ENCODE assay signal across 17 cellular contexts in the genomic region with DNA sequence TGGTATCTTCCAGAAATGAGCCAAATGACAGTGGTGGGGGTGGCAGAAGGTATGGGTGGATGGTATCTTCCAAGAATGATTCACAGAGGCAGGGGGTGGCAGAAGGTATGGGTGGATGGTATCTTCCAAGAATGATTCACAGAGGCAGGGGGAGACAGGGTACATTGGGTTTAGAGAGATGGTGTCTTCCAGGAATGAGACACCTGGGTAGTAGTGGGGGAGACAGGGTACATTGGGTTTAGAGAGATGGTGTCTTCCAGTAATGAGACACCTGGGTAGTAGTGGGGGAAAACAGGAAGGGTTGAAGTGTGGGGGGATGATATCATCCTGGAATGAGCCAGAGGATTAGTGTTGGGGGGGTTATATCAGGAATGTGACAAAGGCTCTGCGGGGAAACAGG.
DNase-seq lines count a peak whose midpoint lies in the region; ATAC-seq, FAIRE-seq and TF ChIP-seq lines count a peak whose summit lies in the region.
"Had no signal": no experiment of that assay in that cellular context is flagged by ENCODE, and none has a peak within 500 bp of the region (broad histone marks: within the 10 kb centered on the region; RNA-seq: fewer than 3 reads in every experiment).

No MANE protein-coding gene starts in this region.

- ATAC-seq in activated CD4-positive, alpha-beta T cell treated with anti-CD3 and anti-CD28 coated beads for 36 hours: peak; percentile 30
- ATAC-seq: GM23338 had no signal

- no peak for TF ChIP-seq POLR2A in erythroblast (IDR thresholded peaks at IDR 0.05; ENCODE audit: low read length)

- H3K27me3 ChIP-seq in astrocyte (ENCODE audit: insufficient read depth, low read length) (no peaks in the 10 kb centered on the region), keratinocyte (ENCODE audit: control insufficient read depth, extremely low read depth, insufficient read depth, low read length) (no peaks in the 10 kb centered on the region), smooth muscle cell (ENCODE audit: low read depth) (no peaks in the 10 kb centered on the region)

- intact Hi-C loops in activated CD4-positive, alpha-beta T cell treated with anti-CD3 and anti-CD28 coated beads for 36 hours (cut with DNase I, micrococcal nuclease): no loop called here

- dilution Hi-C loops in keratinocyte (cut with MboI; ENCODE audit: extremely low pct_ligation_motif_present, low sequenced_read_pairs): no loop called here

- H3K79me2 ChIP-seq in astrocyte (ENCODE audit: insufficient read depth, low read length) (no peaks in the 10 kb centered on the region), keratinocyte (ENCODE audit: control insufficient read depth, insufficient read depth, low read length) (no peaks in the 10 kb centered on the region), smooth muscle cell (ENCODE audit: low read depth) (no peaks in the 10 kb centered on the region)

- no peak overlapping the region for H3K27ac Mint-ChIP-seq in activated CD4-positive, alpha-beta T cell treated with anti-CD3 and anti-CD28 coated beads for 36 hours
- no peak overlapping the region for H3K27ac Mint-ChIP-seq in astrocyte (ENCODE audit: unreplicated experiment)
- H3K27ac Mint-ChIP-seq: CD8-positive, alpha-beta memory T cell; GM23338 had no signal

- TF ChIP-seq CTCF in astrocyte (IDR thresholded peaks at IDR 0.05; ENCODE audit: insufficient read depth, low read depth, low read length): no peak
- TF ChIP-seq CTCF in keratinocyte (optimal IDR thresholded peaks at IDR 0.05 in 1 of 3, IDR thresholded peaks at IDR 0.05 in 1 of 3, conservative IDR thresholded peaks at IDR 0.05 in 1 of 3; ENCODE audit: extremely low read depth in 1 of 3, insufficient read depth in 2 of 3, low read length in 3 of 3): no peak
- TF ChIP-seq CTCF in smooth muscle cell (IDR thresholded peaks at IDR 0.05; ENCODE audit: borderline replicate concordance, insufficient read depth, poor library complexity, severe bottlenecking): no peak

- CTCF ChIA-PET in activated CD4-positive, alpha-beta T cell treated with anti-CD3 and anti-CD28 coated beads for 36 hours (lab: Charles Lee): no interaction called here

- FAIRE-seq in astrocyte (lab: Jason Lieb, UNC) (peak; percentile 80), keratinocyte (lab: Jason Lieb, UNC) (peak; percentile 76)
- FAIRE-seq: GM12892 had no signal

- no peaks in the 10 kb centered on the region for H3K9me3 ChIP-seq in astrocyte (ENCODE audit: insufficient read depth, low read depth, low read length)
- H3K9me3 ChIP-seq in keratinocyte (ENCODE audit: control insufficient read depth, low read depth, low read length): peaks cover 2% of the 10 kb centered on the region
- H3K9me3 ChIP-seq in smooth muscle cell (replicated peaks; ENCODE audit: low read depth): no peaks in the 10 kb centered on the region
- H3K9me3 ChIP-seq: Caco-2 had no signal

- H3K9me3 Mint-ChIP-seq in activated CD4-positive, alpha-beta T cell treated with anti-CD3 and anti-CD28 coated beads for 36 hours (ENCODE audit: low read depth): no peaks in the 10 kb centered on the region
- H3K9me3 Mint-ChIP-seq in astrocyte (ENCODE audit: unreplicated experiment): no peaks in the 10 kb centered on the region

- H3K36me3 ChIP-seq in astrocyte (ENCODE audit: insufficient read depth, low read length) (no peaks in the 10 kb centered on the region), keratinocyte (ENCODE audit: control insufficient read depth in 2 of 2, extremely low read depth in 1 of 2, insufficient read depth in 2 of 2, low read length in 2 of 2) (no peaks in the 10 kb centered on the region), smooth muscle cell (ENCODE audit: low read depth) (no peaks in the 10 kb centered on the region)
- H3K36me3 ChIP-seq: BLaER1 had no signal

- no peaks in the 10 kb centered on the region for H3K9me1 ChIP-seq in keratinocyte (ENCODE audit: control insufficient read depth, extremely low read depth, insufficient read depth, low read length)

- no peaks in the 10 kb centered on the region for H3K27me3 Mint-ChIP-seq in activated CD4-positive, alpha-beta T cell treated with anti-CD3 and anti-CD28 coated beads for 36 hours
- no peaks in the 10 kb centered on the region for H3K27me3 Mint-ChIP-seq in astrocyte (ENCODE audit: low read depth, unreplicated experiment)
- H3K27me3 Mint-ChIP-seq: CD8-positive, alpha-beta memory T cell had no signal

- H3K36me3 Mint-ChIP-seq in activated CD4-positive, alpha-beta T cell treated with anti-CD3 and anti-CD28 coated beads for 36 hours (ENCODE audit: low read depth): no peaks in the 10 kb centered on the region
- H3K36me3 Mint-ChIP-seq in astrocyte (ENCODE audit: low read depth, unreplicated experiment): no peaks in the 10 kb centered on the region
- H3K36me3 Mint-ChIP-seq: CD8-positive, alpha-beta memory T cell had no signal

- H3K4me1 ChIP-seq in astrocyte (ENCODE audit: insufficient read depth, low read length): no peaks in the 10 kb centered on the region
- peaks cover 35% of the 10 kb centered on the region for H3K4me1 ChIP-seq in keratinocyte (ENCODE audit: control insufficient read depth, extremely low read depth, insufficient read depth, low read length)
- H3K4me1 ChIP-seq in smooth muscle cell (ENCODE audit: low read depth): no peaks in the 10 kb centered on the region
- H3K4me1 ChIP-seq: BLaER1, Caco-2 had no signal

- H3K9ac ChIP-seq in astrocyte (ENCODE audit: low read length) (no peak overlapping the region), keratinocyte (ENCODE audit: control insufficient read depth, extremely low read depth, insufficient read depth, low read length) (peak overlapping the region; percentile 36), smooth muscle cell (ENCODE audit: low read depth) (no peak overlapping the region)
- H3K9ac ChIP-seq: BLaER1 had no signal

- H3K4me3 ChIP-seq in astrocyte (ENCODE audit: insufficient read depth, low read depth, low read length): no peak overlapping the region
- H3K4me3 ChIP-seq in keratinocyte (ENCODE audit: control insufficient read depth in 2 of 3, extremely low read depth in 1 of 3, insufficient read depth in 2 of 3, low read depth in 1 of 3, low read length in 3 of 3): no peak overlapping the region
- H3K4me3 ChIP-seq in smooth muscle cell: no peak overlapping the region
- H3K4me3 ChIP-seq: BLaER1, GM23338 had no signal

- no peak overlapping the region for H2AFZ ChIP-seq in astrocyte (ENCODE audit: low read depth, low read length)
- no peak overlapping the region for H2AFZ ChIP-seq in keratinocyte (ENCODE audit: control insufficient read depth, low read length)
- no peak overlapping the region for H2AFZ ChIP-seq in smooth muscle cell (ENCODE audit: low read depth)
- H2AFZ ChIP-seq: GM23338 had no signal

- no peak for DNase-seq in activated CD4-positive, alpha-beta T cell treated with anti-CD3 and anti-CD28 coated beads for 36 hours
- DNase-seq in activated CD4-positive, alpha-beta T cell treated with anti-CD3 and anti-CD28 coated beads for 4 hours: no peak
- DNase-seq in astrocyte (ENCODE audit: low read depth) (no peak), keratinocyte (ENCODE audit: low read depth, low spot score) (no peak), germinal center (ENCODE audit: low spot score) (no peak), smooth muscle cell (lab: John Stamatoyannopoulos, UW; ENCODE audit: unreplicated experiment) (no peak), erythroblast (lab: John Stamatoyannopoulos, UW) (no peak)
- DNase-seq: AML-193; Caco-2; CD8-positive, alpha-beta memory T cell; DND-41; GDM1; H7 had no signal

- H3K4me1 Mint-ChIP-seq in activated CD4-positive, alpha-beta T cell treated with anti-CD3 and anti-CD28 coated beads for 36 hours: no peaks in the 10 kb centered on the region
- H3K4me1 Mint-ChIP-seq in astrocyte (ENCODE audit: low read depth, unreplicated experiment): no peaks in the 10 kb centered on the region
- H3K4me1 Mint-ChIP-seq: CD8-positive, alpha-beta memory T cell; GM23338 had no signal

- H3K27ac ChIP-seq in astrocyte (ENCODE audit: low read depth, low read length): no peak overlapping the region
- H3K27ac ChIP-seq in keratinocyte (ENCODE audit: control insufficient read depth, insufficient read depth, low read length): peak overlapping the region; percentile 93
- no peak overlapping the region for H3K27ac ChIP-seq in smooth muscle cell (ENCODE audit: low read depth)
- H3K27ac ChIP-seq: 22Rv1, BLaER1 had no signal

- H3K4me2 ChIP-seq in astrocyte (ENCODE audit: low read length) (no peak overlapping the region), keratinocyte (ENCODE audit: control insufficient read depth, extremely low read depth, insufficient read depth, low read depth, low read length) (peak overlapping the region; percentile 54), smooth muscle cell (no peak overlapping the region)
- H3K4me2 ChIP-seq: BLaER1, GM23338 had no signal

- POLR2A ChIA-PET in activated CD4-positive, alpha-beta T cell treated with anti-CD3 and anti-CD28 coated beads for 36 hours (lab: Charles Lee): no interaction called here

- WGBS in smooth muscle cell (ENCODE audit: low lambda C conversion rate): 100% methylated on average over 1 of the region's 1 CpG

- H4K20me1 ChIP-seq in astrocyte (ENCODE audit: insufficient read depth, low read length) (no peaks in the 10 kb centered on the region), keratinocyte (ENCODE audit: control insufficient read depth, extremely low read depth, insufficient read depth, low read length) (no peaks in the 10 kb centered on the region), smooth muscle cell (ENCODE audit: low read depth) (no peaks in the 10 kb centered on the region)
- H4K20me1 ChIP-seq: BLaER1 had no signal

- H3K4me3 Mint-ChIP-seq in activated CD4-positive, alpha-beta T cell treated with anti-CD3 and anti-CD28 coated beads for 36 hours: no peak overlapping the region
- H3K4me3 Mint-ChIP-seq in astrocyte (ENCODE audit: unreplicated experiment): no peak overlapping the region
- H3K4me3 Mint-ChIP-seq: CD8-positive, alpha-beta memory T cell; GM23338 had no signal

- no peaks in the 10 kb centered on the region for H3F3A ChIP-seq in smooth muscle cell (ENCODE audit: low read depth)
